8 cellular contexts compared by ENCODE assay signal in the genomic region with DNA sequence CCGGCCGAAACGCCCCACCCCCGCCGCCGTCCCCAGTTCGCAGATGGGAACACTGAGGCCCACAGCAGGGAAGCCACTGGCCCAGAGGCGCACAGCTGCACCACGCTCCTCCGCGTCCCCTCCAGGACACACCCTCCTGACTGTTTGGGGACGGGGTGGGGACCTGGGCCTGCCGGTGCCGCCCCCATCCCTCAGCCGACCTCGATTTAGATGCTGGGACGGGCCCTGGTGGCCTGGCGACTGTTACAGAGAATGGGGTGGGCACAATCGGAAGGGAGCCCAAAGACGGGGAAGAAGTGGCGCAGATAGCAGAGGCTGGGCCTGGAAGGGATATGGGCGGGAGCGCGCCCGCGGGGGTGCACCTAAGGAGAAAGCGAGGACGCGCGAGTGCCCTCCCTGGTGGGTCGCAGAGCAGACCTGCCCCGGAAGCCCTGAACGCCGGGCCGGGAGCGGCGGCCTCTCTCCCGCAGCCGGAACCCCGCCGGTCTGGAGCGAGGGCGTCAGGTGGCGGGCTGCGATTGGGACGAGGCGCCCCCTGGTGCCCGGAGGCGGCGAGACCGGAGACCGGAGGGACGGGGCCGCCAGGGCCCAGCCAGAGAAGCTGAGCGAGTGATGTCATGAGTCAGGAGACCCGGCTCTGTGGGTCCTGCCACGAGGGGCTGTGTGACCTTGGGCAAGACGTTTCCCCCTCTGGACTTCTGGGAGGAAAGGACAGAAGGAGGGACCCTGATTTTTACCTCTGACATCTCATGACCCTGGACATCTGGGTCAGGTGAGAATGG.
A peak's percentile ranks its signal among the peaks of the same experiment; 100 is the strongest.
DNase-seq lines count a peak whose midpoint lies in the region; ATAC-seq and TF ChIP-seq lines count a peak whose summit lies in the region.

No MANE protein-coding gene starts in this region.

- H3K27ac ChIP-seq in C4-2B, result peak overlapping the region; percentile 41

- peak; percentile 59 for TF ChIP-seq POLR2A in GM19193 (IDR thresholded peaks at IDR 0.05; ENCODE audit: extremely low read depth, insufficient read depth, insufficient read length)

- H3K4me3 ChIP-seq in epithelial cell of esophagus (ENCODE audit: low read length), result peak overlapping the region; percentile 60

- TF ChIP-seq CTCF in C4-2B (conservative IDR thresholded peaks at IDR 0.05), result peak; percentile 95
- peak; percentile 56 for TF ChIP-seq CTCF in epithelial cell of esophagus (IDR thresholded peaks at IDR 0.05; ENCODE audit: insufficient read depth, low read depth, low read length, missing control alignments)

- DNase-seq in NOMO-1 (lab: John Stamatoyannopoulos, UW; ENCODE audit: unreplicated experiment in 2 of 2) (peak; percentile 80 to 88), epithelial cell of esophagus (ENCODE audit: low read depth) (peak; percentile 76), mucosa of gallbladder (ENCODE audit: low spot score) (peak; percentile 89)
- DNase-seq in activated CD8-positive, alpha-beta memory T cell treated with anti-CD3 and anti-CD28 coated beads, Interleukin-2, amount 50 U/mL, for 48 hours, result peak; percentile 95
- peak; percentile 83 for DNase-seq in stimulated activated CD8-positive, alpha-beta memory T cell treated with anti-CD3 and anti-CD28 coated beads, Interleukin-4, amount 100 ng/mL, for 24 hours (ENCODE audit: low read depth)

- ATAC-seq in HG03432 (IDR thresholded peaks at IDR 0.05; ENCODE audit: unreplicated experiment), result peak; percentile 78

Comparison
In these comparisons a context has a peak if more than half of its experiments do, and no peak if none do; other contexts are left out.
1. Peak in every context shown above with its lines: DNase-seq, ATAC-seq, H3K4me3 ChIP-seq and H3K27ac ChIP-seq.